ENCODE assay signal across 1 cellular context in the genomic region with DNA sequence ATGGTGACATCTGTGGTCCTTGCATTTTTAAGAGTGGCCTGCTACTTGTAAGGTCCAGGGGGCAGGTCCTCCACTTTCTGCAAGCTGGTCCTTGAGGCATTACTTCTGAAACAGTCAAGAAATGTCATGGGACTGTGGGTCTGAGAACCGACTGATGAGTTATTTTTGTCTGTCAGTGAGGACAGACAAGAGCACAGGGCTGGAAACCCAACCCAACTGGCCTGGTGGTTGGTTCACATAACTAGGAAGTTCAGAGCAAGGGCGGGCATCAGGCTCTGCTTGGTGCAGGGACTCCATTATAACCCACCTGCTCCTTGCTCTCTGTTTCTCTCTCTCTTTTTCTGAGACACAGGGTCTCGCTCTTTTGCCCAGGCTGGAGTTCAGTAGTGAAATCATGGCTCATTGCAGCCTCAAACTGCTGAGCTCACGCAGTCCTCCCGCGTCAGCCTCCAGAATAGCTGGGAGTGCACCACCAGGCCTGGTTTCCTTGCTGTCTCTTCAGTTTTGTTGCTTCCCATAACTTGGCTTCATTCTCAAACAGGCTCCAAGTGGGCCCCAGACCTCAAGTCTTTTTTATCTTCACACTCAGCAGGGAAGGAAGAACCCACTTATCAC.
TF ChIP-seq lines count a peak whose summit lies in the region.

No MANE protein-coding gene starts in this region.

TF ChIP-seq in endothelial cell of umbilical vein, 7 proteins besides CTCF, POLR2A, EP300 and RAD21:
- TF ChIP-seq POLR2AphosphoS5 (IDR thresholded peaks at IDR 0.05; ENCODE audit: insufficient read depth, low read depth, low read length): no peak
- TF ChIP-seq GATA2 (IDR thresholded peaks at IDR 0.05; ENCODE audit: insufficient read depth, insufficient read length, low read depth, low read length): no peak
- TF ChIP-seq, protein P1, sequence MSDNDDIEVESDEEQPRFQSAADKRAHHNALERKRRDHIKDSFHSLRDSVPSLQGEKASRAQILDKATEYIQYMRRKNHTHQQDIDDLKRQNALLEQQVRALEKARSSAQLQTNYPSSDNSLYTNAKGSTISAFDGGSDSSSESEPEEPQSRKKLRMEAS (IDR thresholded peaks at IDR 0.05; ENCODE audit: insufficient read depth, insufficient read length): no peak
- no peak for TF ChIP-seq JUN (IDR thresholded peaks at IDR 0.05; ENCODE audit: borderline replicate concordance, insufficient read depth, insufficient read length, low read depth)
- TF ChIP-seq FOS (IDR thresholded peaks at IDR 0.05; ENCODE audit: borderline replicate concordance, insufficient read depth, low read length): no peak
